14 cellular contexts compared by ENCODE assay signal in the genomic region with DNA sequence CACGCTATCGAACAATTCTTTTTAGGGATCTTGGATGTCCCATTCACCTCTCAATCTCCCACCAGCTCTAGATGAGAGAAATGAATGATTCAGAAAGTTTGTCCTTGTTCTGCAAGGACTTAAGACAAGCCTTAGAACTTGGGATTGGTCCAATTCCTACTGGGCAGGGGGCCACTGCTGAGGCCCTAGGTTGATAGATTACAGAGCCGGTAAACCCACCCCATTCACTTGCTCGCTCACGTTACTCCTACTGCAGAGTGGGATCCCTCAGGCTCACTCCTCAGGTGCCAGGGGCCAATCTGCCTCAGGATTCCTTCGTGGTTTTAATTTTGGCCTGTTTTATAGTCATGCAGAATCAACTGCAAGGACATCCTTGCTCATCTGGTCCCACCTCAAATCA. TPM values are rescaled to one million over a fixed set of nuclear protein-coding genes. Genes with fewer than 3 reads are reported as not detected.
DNase-seq lines count a peak whose midpoint lies in the region; ATAC-seq and TF ChIP-seq lines count a peak whose summit lies in the region.
"Had no signal": no experiment of that assay in that cellular context is flagged by ENCODE, and none has a peak within 500 bp of the region (broad histone marks: within the 10 kb centered on the region; RNA-seq: fewer than 3 reads in every experiment).

No MANE protein-coding gene starts in this region.

- BruUV-seq in Caco-2 (replicated peaks; lab: Mats Ljungman, UMichigan), result no TSS peak

- ATAC-seq in HG02571 (IDR thresholded peaks at IDR 0.05; ENCODE audit: unreplicated experiment) (no peak), GM18909 (IDR thresholded peaks at IDR 0.05; ENCODE audit: poor library complexity, unreplicated experiment) (no peak)

- WGBS in prostate gland, result 50% methylated on average over 6 of the region's 6 CpGs

- H3K4me3 Mint-ChIP-seq in Caco-2 (ENCODE audit: unreplicated experiment), result peak overlapping the region; percentile 93

- intact Hi-C loops in Caco-2 (cut with micrococcal nuclease; ENCODE audit: unreplicated experiment) (no loop called here), ascending aorta (cut with DNase I) (loop anchor here (10.0 kb wide), 1 partner anchor 158 kb away; no protein-coding TSS in a partner anchor), prostate gland (cut with DNase I) (loop anchor here (10.0 kb wide), 2 partner anchors 128 to 238 kb away; no protein-coding TSS in a partner anchor)

- H3K27me3 ChIP-seq in Caco-2 (replicated peaks; ENCODE audit: control insufficient read depth, insufficient read depth, low read length), result no peaks in the 10 kb centered on the region
- no peaks in the 10 kb centered on the region for H3K27me3 ChIP-seq in ascending aorta
- H3K27me3 ChIP-seq in prostate gland (replicated peaks; ENCODE audit: insufficient read depth), result no peaks in the 10 kb centered on the region
- H3K27me3 ChIP-seq: MG63 had no signal

- no peaks in the 10 kb centered on the region for H3K27me3 Mint-ChIP-seq in Caco-2 (ENCODE audit: insufficient read depth, unreplicated experiment)

- no peak for TF ChIP-seq POLR2A in prostate gland (IDR thresholded peaks at IDR 0.05)

- peak overlapping the region; percentile 8 to 24 for H3K27ac ChIP-seq in ascending aorta
- peak overlapping the region; percentile 94 to 98 for H3K27ac ChIP-seq in prostate gland

- no peaks in the 10 kb centered on the region for H3K9me3 ChIP-seq in Caco-2
- H3K9me3 ChIP-seq in ascending aorta, result no peaks in the 10 kb centered on the region
- no peaks in the 10 kb centered on the region for H3K9me3 ChIP-seq in prostate gland
- H3K9me3 ChIP-seq: MG63 had no signal

- H3K4me3 ChIP-seq in Caco-2 (ENCODE audit: low read depth, low read length) (no peak overlapping the region), ascending aorta (no peak overlapping the region), fibroblast of mammary gland (ENCODE audit: control insufficient read depth, low read depth, low read length) (no peak overlapping the region), prostate gland (no peak overlapping the region)
- H3K4me3 ChIP-seq: MG63 had no signal

- DNase-seq in Caco-2, result no peak
- no peak for DNase-seq in ascending aorta (ENCODE audit: low spot score in 2 of 2)
- peak; percentile 51 for DNase-seq in fibroblast of mammary gland (ENCODE audit: low read depth)
- no peak for DNase-seq in prostate gland (ENCODE audit: low spot score)
- no peak for DNase-seq in GM10248 (ENCODE audit: extremely low spot score)
- DNase-seq in COLO668 (lab: John Stamatoyannopoulos, UW; ENCODE audit: unreplicated experiment), result no peak
- DNase-seq: Calu3; effector CD8-positive, alpha-beta T cell; MG63; NCI-H1930; NCI-H748 treated with DMSO at 0.1 percent for 48 hours; T-helper 1 cell had no signal

- H3K9me3 Mint-ChIP-seq in Caco-2 (ENCODE audit: unreplicated experiment), result no peaks in the 10 kb centered on the region

- TF ChIP-seq CTCF in Caco-2 (IDR thresholded peaks at IDR 0.05; ENCODE audit: insufficient read depth in 1 of 2, low read depth in 1 of 2, low read length in 1 of 2, severe bottlenecking in 1 of 2, unreplicated experiment in 1 of 2) (no peak), ascending aorta (IDR thresholded peaks at IDR 0.05) (no peak), fibroblast of mammary gland (conservative IDR thresholded peaks at IDR 0.05; ENCODE audit: control insufficient read depth, insufficient read depth, low read depth, low read length) (no peak), prostate gland (IDR thresholded peaks at IDR 0.05) (no peak), GM10248 (IDR thresholded peaks at IDR 0.05; ENCODE audit: control extremely low read depth, extremely low read depth, low read depth, missing control alignments) (no peak)

- H3K36me3 ChIP-seq in Caco-2 (ENCODE audit: control insufficient read depth, insufficient read depth, low read length) (peaks cover 6% of the 10 kb centered on the region), ascending aorta (peaks cover 3 to 24% of the 10 kb centered on the region in 2 donors), prostate gland (peaks cover 0 to 13% of the 10 kb centered on the region in 2 donors)

- CTCF ChIA-PET in Caco-2 (lab: Charles Lee), result no interaction called here
- CTCF ChIA-PET in GM10248 (lab: Yijun Ruan, JAX), result interaction anchor here (4.8 kb wide), 1 partner anchor 527 kb away, joined by 17 read pairs; no protein-coding TSS in a partner anchor

- peaks cover 49% of the 10 kb centered on the region for H3K4me1 ChIP-seq in Caco-2
- peaks cover 0 to 17% of the 10 kb centered on the region in 2 donors for H3K4me1 ChIP-seq in ascending aorta
- H3K4me1 ChIP-seq in prostate gland (replicated peaks), result peaks cover 2% of the 10 kb centered on the region

- POLR2A ChIA-PET in Caco-2 (lab: Charles Lee), result no interaction called here
- POLR2A ChIA-PET in GM10248 (lab: Yijun Ruan, JAX), result no interaction called here

- H3K36me3 Mint-ChIP-seq in Caco-2 (ENCODE audit: insufficient read depth, unreplicated experiment), result peaks cover 51% of the 10 kb centered on the region

- peaks cover 45% of the 10 kb centered on the region for H3K4me1 Mint-ChIP-seq in Caco-2 (ENCODE audit: low read depth, unreplicated experiment)

- H3K27ac Mint-ChIP-seq in Caco-2 (ENCODE audit: unreplicated experiment), result peak overlapping the region; percentile 62

RNA-seq across cellular contexts. Expression of a gene that starts 59.0 kb away (rescaled TPM):
- total RNA-seq in Caco-2 (2022), result not detected in 2 replicates
- total RNA-seq in ascending aorta, result 0.85 TPM
- 10 to 100 TPM in 1 of 2 donors, 1 to 10 TPM in 1; 3.3 to 14.5 TPM for total RNA-seq in prostate gland
- total RNA-seq: Calu3 had no signal
